Comparison of ENCODE assay signal across 19 cellular contexts in genomic region chr2:177693658-177694334, GRCh38.
DNase-seq lines count a peak whose midpoint lies in the region; ATAC-seq, FAIRE-seq and TF ChIP-seq lines count a peak whose summit lies in the region.
"Had no signal": no experiment of that assay in that cellular context is flagged by ENCODE, and none has a peak within 500 bp of the region (broad histone marks: within the 10 kb centered on the region; RNA-seq: fewer than 3 reads in every experiment).

No MANE protein-coding gene starts in this region.

- ATAC-seq in A549 (no peak), HG02588 (IDR thresholded peaks at IDR 0.05; ENCODE audit: unreplicated experiment) (no peak), GM21526 (IDR thresholded peaks at IDR 0.05; ENCODE audit: low FRiP score, unreplicated experiment) (no peak)

- no peaks in the 10 kb centered on the region for H3K36me3 ChIP-seq in endodermal cell (ENCODE audit: control insufficient read depth, insufficient read depth, low read length)
- H3K36me3 ChIP-seq in liver (ENCODE audit: control insufficient read depth in 4 of 4, insufficient read depth in 3 of 4, low read depth in 1 of 4, low read length in 3 of 4), result no peaks in the 10 kb centered on the region

- no peak for TF ChIP-seq EP300 in A549 (IDR thresholded peaks at IDR 0.05)

- TF ChIP-seq RAD21 in A549 (conservative IDR thresholded peaks at IDR 0.05 in 1 of 2, IDR thresholded peaks at IDR 0.05 in 1 of 2), result no peak
- TF ChIP-seq RAD21 in liver (IDR thresholded peaks at IDR 0.05), result no peak

- H3K27ac Mint-ChIP-seq in endodermal cell, result no peak overlapping the region
- H3K27ac Mint-ChIP-seq: B cell, GM23338 had no signal

- no peak overlapping the region for H3K4me2 ChIP-seq in A549
- H3K4me2 ChIP-seq: GM23338 had no signal

- H3K9ac ChIP-seq in endodermal cell (ENCODE audit: extremely low read depth, low read length, poor library complexity, severe bottlenecking) (no peak overlapping the region), liver (ENCODE audit: low read depth in 1 of 2, low read length in 2 of 2) (no peak overlapping the region)

- 87% methylated on average over 7 of the region's 7 CpGs for WGBS in A549 (ENCODE audit: missing lambda C conversion rate)
- WGBS in endodermal cell (ENCODE audit: insufficient coverage in 1 of 2, insufficient read length in 1 of 2), 2 experiments, result 53 to 61% methylated on average over 3 to 7 of the region's 7 CpGs
- 39% methylated on average over 7 of the region's 7 CpGs for WGBS in liver

- H3K4me3 Mint-ChIP-seq in endodermal cell, result no peak overlapping the region
- H3K4me3 Mint-ChIP-seq: B cell, GM23338 had no signal

- no peaks in the 10 kb centered on the region for H3K36me3 Mint-ChIP-seq in endodermal cell (ENCODE audit: low read depth)

- H3K4me1 ChIP-seq in A549 (peaks cover 18% of the 10 kb centered on the region), endodermal cell (ENCODE audit: control insufficient read depth, insufficient read depth, low read length) (peaks cover 25% of the 10 kb centered on the region), liver (ENCODE audit: control insufficient read depth in 4 of 4, insufficient read depth in 4 of 4, low read length in 3 of 4) (peaks cover 1 to 25% (median 16%) of the 10 kb centered on the region in 4 donors)

- CTCF ChIA-PET in A549 (lab: Yijun Ruan, JAX), result interaction anchor here (0.6 to 1.2 kb wide), 3 partner anchors 31 to 514 kb away, joined by 3 to 5 read pairs (median 3); no protein-coding TSS in a partner anchor

- peaks cover 56% of the 10 kb centered on the region for H3K4me1 Mint-ChIP-seq in endodermal cell
- H3K4me1 Mint-ChIP-seq: B cell had no signal

- H3K27ac ChIP-seq in A549 (peak overlapping the region; percentile 70 to 84; a peak in 4 of 6 replicates), endodermal cell (ENCODE audit: low read depth, low read length) (no peak overlapping the region), liver (ENCODE audit: low read depth in 1 of 2, low read length in 2 of 2) (no peak overlapping the region)
- H3K27ac ChIP-seq: SK-N-MC had no signal

- H3K27me3 ChIP-seq in endodermal cell (ENCODE audit: control insufficient read depth, insufficient read depth, low read length, poor library complexity, severe bottlenecking) (no peaks in the 10 kb centered on the region), liver (ENCODE audit: control insufficient read depth in 4 of 4, insufficient read depth in 4 of 4, low read length in 3 of 4) (no peaks in the 10 kb centered on the region)

- POLR2A ChIA-PET in A549 (lab: Yijun Ruan, JAX), result no interaction called here

- TF ChIP-seq CTCF in A549 (IDR thresholded peaks at IDR 0.05) (no peak), endodermal cell (conservative IDR thresholded peaks at IDR 0.05) (no peak), liver (IDR thresholded peaks at IDR 0.05; ENCODE audit: low read depth, low read length, missing input control) (no peak)

- no peaks in the 10 kb centered on the region for H3K9me3 ChIP-seq in A549
- H3K9me3 ChIP-seq in endodermal cell (ENCODE audit: control insufficient read depth, low read length), result no peaks in the 10 kb centered on the region
- no peaks in the 10 kb centered on the region for H3K9me3 ChIP-seq in liver (ENCODE audit: control insufficient read depth in 4 of 4, low read length in 3 of 4)

- H3K27me3 Mint-ChIP-seq in endodermal cell (ENCODE audit: insufficient read depth), result no peaks in the 10 kb centered on the region

- FAIRE-seq in A549 (lab: Jason Lieb, UNC) (no peak), TTC549 (lab: Jason Lieb, UNC) (peak; percentile 99)

- no peaks in the 10 kb centered on the region for H3K9me3 Mint-ChIP-seq in endodermal cell
- H3K9me3 Mint-ChIP-seq: GM23338 had no signal

- no peak for TF ChIP-seq POLR2A in A549 (IDR thresholded peaks at IDR 0.05; ENCODE audit: low read length)

- no peak for DNase-seq in A549 (ENCODE audit: low read depth in 1 of 2, low spot score in 1 of 2)
- no peak for DNase-seq in endodermal cell
- no peak for DNase-seq in hepatic stellate cell (ENCODE audit: low spot score)
- no peak for DNase-seq in NK-92 treated with Interleukin-12 subunit alpha and Interleukin-12 subunit beta, amount 100 ng/mL, for 24 hours (lab: John Stamatoyannopoulos, UW)
- DNase-seq: 8988T, GDM1, HCEC 1CT, KBM-7, NCI-H1417, NCI-H187 treated with DMSO at 0.1 percent for 48 hours, NCI-H69, SHP77 had no signal

- H3K4me3 ChIP-seq in A549 (no peak overlapping the region), endodermal cell (ENCODE audit: low read length) (peak overlapping the region; percentile 39), liver (ENCODE audit: low read depth in 1 of 3, low read length in 3 of 3) (no peak overlapping the region)
- H3K4me3 ChIP-seq: GM23338, SK-N-MC had no signal

TF ChIP-seq in A549, 52 proteins besides CTCF, POLR2A, EP300 and RAD21:
- TF ChIP-seq, protein P1, sequence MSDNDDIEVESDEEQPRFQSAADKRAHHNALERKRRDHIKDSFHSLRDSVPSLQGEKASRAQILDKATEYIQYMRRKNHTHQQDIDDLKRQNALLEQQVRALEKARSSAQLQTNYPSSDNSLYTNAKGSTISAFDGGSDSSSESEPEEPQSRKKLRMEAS (IDR thresholded peaks at IDR 0.05), result no peak
- TF ChIP-seq MAFK (IDR thresholded peaks at IDR 0.05; ENCODE audit: partially characterized antibody), result peak; percentile 47

TF ChIP-seq in liver, 16 proteins besides CTCF, POLR2A, EP300 and RAD21:
- TF ChIP-seq ATF3 (IDR thresholded peaks at IDR 0.05) (peak; percentile 20), GABPA (IDR thresholded peaks at IDR 0.05 in 1 of 2, conservative IDR thresholded peaks at IDR 0.05 in 1 of 2) (no peak)

Comparison
In these comparisons a context has a peak if more than half of its experiments do, and no peak if none do; other contexts are left out.
1. H3K27ac ChIP-seq: peak in A549 (2 of 2); none in endodermal cell (single experiment) and liver (0 of 2).